Comparison of ENCODE assay signal across 11 cellular contexts in the genomic region with DNA sequence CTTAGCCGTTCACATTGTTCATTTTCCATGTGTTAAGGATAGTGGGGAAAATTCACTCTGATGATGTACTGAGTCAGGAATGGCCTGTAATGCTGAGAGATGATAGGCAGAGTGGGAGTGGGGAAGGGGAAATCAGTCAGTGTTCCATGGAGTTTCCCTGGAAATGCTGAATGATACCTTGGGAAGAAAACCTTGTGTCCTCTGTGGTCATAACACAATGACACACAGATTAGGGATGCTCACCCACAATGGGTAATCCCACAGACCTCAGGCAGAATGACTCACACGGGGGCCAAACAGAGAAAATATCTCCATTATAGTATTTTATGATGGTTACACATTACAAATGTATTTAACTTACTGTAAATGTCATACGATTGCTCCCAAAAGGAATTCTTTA.
DNase-seq lines count a peak whose midpoint lies in the region; ATAC-seq and TF ChIP-seq lines count a peak whose summit lies in the region.
"Had no signal": no experiment of that assay in that cellular context is flagged by ENCODE, and none has a peak within 500 bp of the region (broad histone marks: within the 10 kb centered on the region; RNA-seq: fewer than 3 reads in every experiment).

No MANE protein-coding gene starts in this region.

- H3K4me1 ChIP-seq in left lung = no peaks in the 10 kb centered on the region

- no peak overlapping the region for H3K4me3 ChIP-seq in cardiac fibroblast (replicated peaks in 1 of 2; ENCODE audit: low read depth in 2 of 2, low read length in 2 of 2)
- H3K4me3 ChIP-seq in left lung = no peak overlapping the region

- intact Hi-C loops in left lung (cut with DNase I) = no loop called here

- H3K36me3 ChIP-seq in left lung = no peaks in the 10 kb centered on the region

- no peaks in the 10 kb centered on the region for H3K9me3 ChIP-seq in left lung

- H3K27ac ChIP-seq in left lung = no peak overlapping the region

- no peaks in the 10 kb centered on the region for H3K27me3 ChIP-seq in left lung

- DNase-seq in COLO829 (ENCODE audit: low spot score) = peak; percentile 35
- DNase-seq in MV-4-11 (lab: John Stamatoyannopoulos, UW) = peak; percentile 7
- DNase-seq in cardiac fibroblast (ENCODE audit: low read depth in 2 of 2) = peak; percentile 52 to 93
- no peak for DNase-seq in left lung
- DNase-seq in middle frontal gyrus (ENCODE audit: extremely low spot score, low spot score) = no peak
- DNase-seq in NCI-H2107 (lab: John Stamatoyannopoulos, UW) = no peak
- DNase-seq: aorta, NCI-H1092 treated with DMSO at 0.1 percent for 48 hours, retina had no signal

- no peak for TF ChIP-seq CTCF in cardiac fibroblast (IDR thresholded peaks at IDR 0.05; ENCODE audit: low read depth, low read length)
- TF ChIP-seq CTCF in left lung (IDR thresholded peaks at IDR 0.05) = no peak

- peak; percentile 44 for ATAC-seq in left lung
- ATAC-seq in HG03135 (IDR thresholded peaks at IDR 0.05; ENCODE audit: unreplicated experiment) = no peak
- no peak for ATAC-seq in GM21619 (IDR thresholded peaks at IDR 0.05; ENCODE audit: unreplicated experiment)

Comparison
In these comparisons a context has a peak if more than half of its experiments do, and no peak if none do; other contexts are left out.
1. DNase-seq: peak in COLO829 (single experiment), MV-4-11 (single experiment) and cardiac fibroblast (2 of 2); none in left lung (0 of 2), middle frontal gyrus (single experiment) and NCI-H2107 (single experiment).